Comparison of ENCODE assay signal across 12 cellular contexts in the genomic region with DNA sequence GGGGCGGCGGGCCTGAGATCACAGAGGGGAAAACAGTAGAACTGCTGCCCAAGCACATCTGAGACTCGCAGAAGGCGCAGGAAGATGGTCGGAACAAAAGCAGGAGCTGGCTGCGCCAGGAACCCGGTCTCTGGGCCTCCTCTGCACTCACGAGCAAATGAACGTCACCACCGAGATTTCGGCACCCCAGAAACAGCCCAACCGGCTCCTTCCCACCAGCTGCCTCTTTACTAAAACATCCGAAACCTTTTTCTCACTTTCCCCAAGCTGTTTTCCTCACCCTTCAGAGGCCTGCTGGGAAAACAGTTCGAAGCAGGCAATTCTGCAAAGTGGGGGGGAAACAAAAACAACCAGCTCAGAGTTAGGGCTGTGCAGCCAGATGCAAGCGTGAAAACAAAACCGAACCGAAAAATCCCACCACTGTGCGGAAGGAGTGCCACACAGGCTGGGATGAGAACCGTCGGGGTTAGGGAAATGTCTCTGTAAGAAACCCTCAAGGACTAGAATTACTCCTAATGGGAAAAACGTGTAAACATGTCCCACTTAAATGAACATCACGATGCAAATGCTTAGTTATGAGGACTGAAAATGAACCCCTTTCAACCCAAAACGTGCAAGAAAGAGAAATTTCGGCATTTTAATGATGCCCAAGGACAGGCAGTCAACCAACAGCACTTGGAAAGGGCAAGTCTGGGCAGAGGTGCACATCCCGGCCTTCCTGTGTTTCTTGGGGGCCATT. TPM values are rescaled to one million over a fixed set of nuclear protein-coding genes. Genes with fewer than 3 reads are reported as not detected.
DNase-seq lines count a peak whose midpoint lies in the region; ATAC-seq and TF ChIP-seq lines count a peak whose summit lies in the region.
"Had no signal": no experiment of that assay in that cellular context is flagged by ENCODE, and none has a peak within 500 bp of the region (broad histone marks: within the 10 kb centered on the region; RNA-seq: fewer than 3 reads in every experiment).

No MANE protein-coding gene starts in this region.

- peak overlapping the region; percentile 61 for H3K9ac ChIP-seq in muscle layer of colon (ENCODE audit: low read length)

- no peaks in the 10 kb centered on the region for H3K9me3 Mint-ChIP-seq in activated T-helper 17 cell treated with anti-CD3 and anti-CD28 coated beads, Interleukin-2, amount 50 U/mL, for 72 hours
- H3K9me3 Mint-ChIP-seq: IgD-negative memory B cell had no signal

- no peak overlapping the region for H3K27ac ChIP-seq in muscle layer of colon (ENCODE audit: low read depth, low read length)
- H3K27ac ChIP-seq in tibial nerve = peak overlapping the region; percentile 70 to 90 (median 80)

- DNase-seq in fibroblast of peridontal ligament (ENCODE audit: extremely low read depth) = peak; percentile 70
- peak in 1 of 2 donors; percentile 32 for DNase-seq in tibial nerve (ENCODE audit: low spot score in 2 of 2)
- DNase-seq in C1 segment of cervical spinal cord (lab: John Stamatoyannopoulos, UW) = no peak
- DNase-seq in NCI-H1105 treated with DMSO at 0.1 percent for 48 hours (lab: John Stamatoyannopoulos, UW) = no peak
- DNase-seq: activated CD4-positive, alpha-beta T cell treated with anti-CD3 and anti-CD28 coated beads, Interleukin-2, amount 10 ng/mL, durations not matched to agents 24 days and 14 days; effector CD8-positive, alpha-beta T cell had no signal

- H3K27me3 Mint-ChIP-seq in activated T-helper 17 cell treated with anti-CD3 and anti-CD28 coated beads, Interleukin-2, amount 50 U/mL, for 72 hours = no peaks in the 10 kb centered on the region
- H3K27me3 Mint-ChIP-seq: activated CD4-positive, alpha-beta T cell treated with anti-CD3 and anti-CD28 coated beads, Interleukin-2, amount 10 ng/mL, durations not matched to agents 24 days and 14 days; IgD-negative memory B cell had no signal

- H3K4me3 ChIP-seq in WI38 (ENCODE audit: low read depth, low read length) = peak overlapping the region; percentile 41
- peak overlapping the region in 1 of 2 donors; percentile 58 for H3K4me3 ChIP-seq in muscle layer of colon (ENCODE audit: low read depth in 1 of 2, low read length in 2 of 2)
- peak overlapping the region; percentile 14 to 36 (median 30) for H3K4me3 ChIP-seq in tibial nerve

- no peak overlapping the region for H3K4me3 Mint-ChIP-seq in activated T-helper 17 cell treated with anti-CD3 and anti-CD28 coated beads, Interleukin-2, amount 50 U/mL, for 72 hours
- H3K4me3 Mint-ChIP-seq: activated CD4-positive, alpha-beta T cell treated with anti-CD3 and anti-CD28 coated beads, Interleukin-2, amount 10 ng/mL, durations not matched to agents 24 days and 14 days; IgD-negative memory B cell; neural crest cell had no signal

- H3K36me3 ChIP-seq in muscle layer of colon (ENCODE audit: insufficient read depth, low read length) = peaks cover 35% of the 10 kb centered on the region
- peaks cover 6 to 36% (median 18%) of the 10 kb centered on the region in 3 donors for H3K36me3 ChIP-seq in tibial nerve

- no peak for TF ChIP-seq CTCF in WI38 (IDR thresholded peaks at IDR 0.05; ENCODE audit: low read depth, low read length)
- TF ChIP-seq CTCF in tibial nerve (IDR thresholded peaks at IDR 0.05) = no peak

- no peaks in the 10 kb centered on the region for H3K27me3 ChIP-seq in muscle layer of colon (ENCODE audit: control insufficient read depth in 1 of 2, insufficient read depth in 2 of 2, low read length in 2 of 2)
- no peaks in the 10 kb centered on the region for H3K27me3 ChIP-seq in tibial nerve

- H3K4me1 Mint-ChIP-seq in activated T-helper 17 cell treated with anti-CD3 and anti-CD28 coated beads, Interleukin-2, amount 50 U/mL, for 72 hours = no peaks in the 10 kb centered on the region
- H3K4me1 Mint-ChIP-seq: activated CD4-positive, alpha-beta T cell treated with anti-CD3 and anti-CD28 coated beads, Interleukin-2, amount 10 ng/mL, durations not matched to agents 24 days and 14 days had no signal

- TF ChIP-seq EP300 in tibial nerve (IDR thresholded peaks at IDR 0.05) = peak in 1 of 2 donors; percentile 21

- no peak for ATAC-seq in HG02970 (IDR thresholded peaks at IDR 0.05; ENCODE audit: low FRiP score, unreplicated experiment)
- no peak for ATAC-seq in activated T-helper 17 cell treated with anti-CD3 and anti-CD28 coated beads, Interleukin-2, amount 50 U/mL, for 72 hours (replicated peaks)

- H3K27ac Mint-ChIP-seq in activated T-helper 17 cell treated with anti-CD3 and anti-CD28 coated beads, Interleukin-2, amount 50 U/mL, for 72 hours = no peak overlapping the region
- H3K27ac Mint-ChIP-seq: activated CD4-positive, alpha-beta T cell treated with anti-CD3 and anti-CD28 coated beads, Interleukin-2, amount 10 ng/mL, durations not matched to agents 24 days and 14 days had no signal

- peaks cover 47% of the 10 kb centered on the region for H3K36me3 Mint-ChIP-seq in activated T-helper 17 cell treated with anti-CD3 and anti-CD28 coated beads, Interleukin-2, amount 50 U/mL, for 72 hours (ENCODE audit: low read depth)

- no peak for TF ChIP-seq POLR2A in tibial nerve (IDR thresholded peaks at IDR 0.05)

- no peaks in the 10 kb centered on the region for H3K4me1 ChIP-seq in muscle layer of colon (ENCODE audit: insufficient read depth, low read length)
- H3K4me1 ChIP-seq in tibial nerve = peaks cover 0 to 38% (median 8%) of the 10 kb centered on the region in 4 donors

- 15 to 34% methylated on average over 25 of the region's 25 CpGs for WGBS in tibial nerve, 2 donors

- H3K9me3 ChIP-seq in muscle layer of colon (ENCODE audit: low read length) (no peaks in the 10 kb centered on the region), tibial nerve (no peaks in the 10 kb centered on the region)

RNA-seq across cellular contexts. Expression of a gene that starts 15.9 kb away (rescaled TPM):
- 10 to 100 TPM; 20.3 to 44.3 (median 31.7) TPM for total RNA-seq in tibial nerve
- total RNA-seq in activated T-helper 17 cell treated with anti-CD3 and anti-CD28 coated beads, Interleukin-2, amount 50 U/mL, for 72 hours = 10 to 100 TPM; 19.6 to 21.6 TPM

RNA-seq across cellular contexts. Expression of a gene that starts 15.9 kb away (rescaled TPM):
- 10 to 100 TPM; 35.6 to 68.2 (median 48.2) TPM for total RNA-seq in tibial nerve
- total RNA-seq in activated T-helper 17 cell treated with anti-CD3 and anti-CD28 coated beads, Interleukin-2, amount 50 U/mL, for 72 hours = 10 to 100 TPM; 27.4 to 37.6 TPM
